In genomic region chr6:130467146-130467545, GRCh38 we compare ENCODE assay signal across 21 cellular contexts.
A peak's percentile ranks its signal among the peaks of the same experiment; 100 is the strongest.
DNase-seq lines count a peak whose midpoint lies in the region; ATAC-seq and TF ChIP-seq lines count a peak whose summit lies in the region.
"Had no signal": no experiment of that assay in that cellular context is flagged by ENCODE, and none has a peak within 500 bp of the region (broad histone marks: within the 10 kb centered on the region; RNA-seq: fewer than 3 reads in every experiment).

No MANE protein-coding gene starts in this region.

- no peaks in the 10 kb centered on the region for H3K27me3 Mint-ChIP-seq in activated CD4-positive, alpha-beta T cell treated with anti-CD3 and anti-CD28 coated beads, Interleukin-2, amount 10 ng/mL, durations not matched to agents 24 days and 14 days
- H3K27me3 Mint-ChIP-seq in activated CD8-positive, alpha-beta T cell treated with anti-CD3 and anti-CD28 coated beads, Interleukin-2, amount 10 ng/mL, durations not matched to agents 7 days and 5 days (ENCODE audit: low read depth): no peaks in the 10 kb centered on the region
- no peaks in the 10 kb centered on the region for H3K27me3 Mint-ChIP-seq in stimulated activated naive CD8-positive, alpha-beta T cell treated with anti-CD3 and anti-CD28 coated beads, Interleukin-15, amount 100 ng/mL, for 72 hours

- POLR2A ChIA-PET in activated CD8-positive, alpha-beta T cell treated with anti-CD3 and anti-CD28 coated beads, Interleukin-2, amount 10 ng/mL, durations not matched to agents 7 days and 5 days (lab: Charles Lee): no interaction called here

- peak; percentile 58 for DNase-seq in activated CD4-positive, alpha-beta T cell treated with anti-CD3 and anti-CD28 coated beads, Interleukin-2, amount 10 ng/mL, durations not matched to agents 24 days and 14 days
- DNase-seq in activated CD4-positive, alpha-beta T cell treated with anti-CD3 and anti-CD28 coated beads, Interleukin-2, amount 50 U/mL, for 48 hours: no peak
- peak; percentile 68 for DNase-seq in activated CD8-positive, alpha-beta T cell treated with anti-CD3 and anti-CD28 coated beads, Interleukin-2, amount 10 ng/mL, durations not matched to agents 7 days and 5 days
- DNase-seq in myocyte (ENCODE audit: low read depth) (peak; percentile 7), ascending aorta (ENCODE audit: low spot score in 2 of 2) (no peak)
- no peak for DNase-seq in stimulated activated naive CD8-positive, alpha-beta T cell treated with anti-CD3 and anti-CD28 coated beads, Interleukin-15, amount 100 ng/mL, for 72 hours
- DNase-seq: Caco-2, EL, KBM-7, MV-4-11, NCI-H187, NCI-H2227 treated with DMSO at 0.1 percent for 48 hours, NCI-H510A treated with DMSO at 0.1 percent for 48 hours, NCI-H774, OCI-M1, Right ventricle myocardium superior had no signal

- H3K36me3 ChIP-seq in ascending aorta: no peaks in the 10 kb centered on the region

- peaks cover 11% of the 10 kb centered on the region for H3K4me1 Mint-ChIP-seq in activated CD4-positive, alpha-beta T cell treated with anti-CD3 and anti-CD28 coated beads, Interleukin-2, amount 10 ng/mL, durations not matched to agents 24 days and 14 days
- H3K4me1 Mint-ChIP-seq in activated CD8-positive, alpha-beta T cell treated with anti-CD3 and anti-CD28 coated beads, Interleukin-2, amount 10 ng/mL, durations not matched to agents 7 days and 5 days (ENCODE audit: low read depth): peaks cover 31% of the 10 kb centered on the region
- H3K4me1 Mint-ChIP-seq in stimulated activated naive CD8-positive, alpha-beta T cell treated with anti-CD3 and anti-CD28 coated beads, Interleukin-15, amount 100 ng/mL, for 72 hours: no peaks in the 10 kb centered on the region
- H3K4me1 Mint-ChIP-seq: CD14-positive monocyte had no signal

- peaks cover 4% of the 10 kb centered on the region for H3K9me3 Mint-ChIP-seq in activated CD4-positive, alpha-beta T cell treated with anti-CD3 and anti-CD28 coated beads, Interleukin-2, amount 10 ng/mL, durations not matched to agents 24 days and 14 days
- H3K9me3 Mint-ChIP-seq in activated CD8-positive, alpha-beta T cell treated with anti-CD3 and anti-CD28 coated beads, Interleukin-2, amount 10 ng/mL, durations not matched to agents 7 days and 5 days (ENCODE audit: insufficient read depth): peaks cover 5% of the 10 kb centered on the region
- peaks cover 0 to 7% of the 10 kb centered on the region in 2 donors for H3K9me3 Mint-ChIP-seq in stimulated activated naive CD8-positive, alpha-beta T cell treated with anti-CD3 and anti-CD28 coated beads, Interleukin-15, amount 100 ng/mL, for 72 hours

- no peak overlapping the region for H3K27ac ChIP-seq in ascending aorta
- H3K27ac ChIP-seq: 22Rv1 had no signal

- CTCF ChIA-PET in activated CD8-positive, alpha-beta T cell treated with anti-CD3 and anti-CD28 coated beads, Interleukin-2, amount 10 ng/mL, durations not matched to agents 7 days and 5 days (lab: Charles Lee): interaction anchor here (0.8 to 1.0 kb wide), 3 partner anchors 52 to 231 kb away, joined by 3 read pairs; no protein-coding TSS in a partner anchor

- H3K27ac Mint-ChIP-seq in activated CD4-positive, alpha-beta T cell treated with anti-CD3 and anti-CD28 coated beads, Interleukin-2, amount 10 ng/mL, durations not matched to agents 24 days and 14 days: no peak overlapping the region
- H3K27ac Mint-ChIP-seq in activated CD8-positive, alpha-beta T cell treated with anti-CD3 and anti-CD28 coated beads, Interleukin-2, amount 10 ng/mL, durations not matched to agents 7 days and 5 days: peak overlapping the region; percentile 47
- H3K27ac Mint-ChIP-seq in stimulated activated naive CD8-positive, alpha-beta T cell treated with anti-CD3 and anti-CD28 coated beads, Interleukin-15, amount 100 ng/mL, for 72 hours: no peak overlapping the region

- peak; percentile 83 for ATAC-seq in activated CD8-positive, alpha-beta T cell treated with anti-CD3 and anti-CD28 coated beads, Interleukin-2, amount 10 ng/mL, durations not matched to agents 7 days and 5 days
- peak; percentile 61 for ATAC-seq in stimulated activated naive CD8-positive, alpha-beta T cell treated with anti-CD3 and anti-CD28 coated beads, Interleukin-15, amount 100 ng/mL, for 72 hours
- ATAC-seq in GM19395 (IDR thresholded peaks at IDR 0.05; ENCODE audit: unreplicated experiment) (no peak), GM19463 (IDR thresholded peaks at IDR 0.05; ENCODE audit: unreplicated experiment) (no peak)
- ATAC-seq: HepG2 had no signal

- no peaks in the 10 kb centered on the region for H3K4me1 ChIP-seq in ascending aorta
- H3K4me1 ChIP-seq: Caco-2 had no signal

- TF ChIP-seq CTCF in ascending aorta (IDR thresholded peaks at IDR 0.05): no peak

- H3K36me3 Mint-ChIP-seq in activated CD4-positive, alpha-beta T cell treated with anti-CD3 and anti-CD28 coated beads, Interleukin-2, amount 10 ng/mL, durations not matched to agents 24 days and 14 days (ENCODE audit: low read depth): no peaks in the 10 kb centered on the region
- H3K36me3 Mint-ChIP-seq in activated CD8-positive, alpha-beta T cell treated with anti-CD3 and anti-CD28 coated beads, Interleukin-2, amount 10 ng/mL, durations not matched to agents 7 days and 5 days (ENCODE audit: low read depth): peaks cover 3% of the 10 kb centered on the region
- H3K36me3 Mint-ChIP-seq: CD14-positive monocyte had no signal

- no peak overlapping the region for H3K4me3 Mint-ChIP-seq in activated CD4-positive, alpha-beta T cell treated with anti-CD3 and anti-CD28 coated beads, Interleukin-2, amount 10 ng/mL, durations not matched to agents 24 days and 14 days
- H3K4me3 Mint-ChIP-seq in activated CD8-positive, alpha-beta T cell treated with anti-CD3 and anti-CD28 coated beads, Interleukin-2, amount 10 ng/mL, durations not matched to agents 7 days and 5 days: no peak overlapping the region
- H3K4me3 Mint-ChIP-seq in stimulated activated naive CD8-positive, alpha-beta T cell treated with anti-CD3 and anti-CD28 coated beads, Interleukin-15, amount 100 ng/mL, for 72 hours: no peak overlapping the region
- H3K4me3 Mint-ChIP-seq: CD14-positive monocyte had no signal

- H3K27me3 ChIP-seq in ascending aorta: no peaks in the 10 kb centered on the region

- H3K4me3 ChIP-seq in ascending aorta: no peak overlapping the region

- intact Hi-C loops in activated CD4-positive, alpha-beta T cell treated with anti-CD3 and anti-CD28 coated beads, Interleukin-2, amount 10 ng/mL, durations not matched to agents 24 days and 14 days (cut with micrococcal nuclease): no loop called here
- intact Hi-C loops in ascending aorta (cut with DNase I): no loop called here

- H3K9me3 ChIP-seq in ascending aorta: no peaks in the 10 kb centered on the region
- H3K9me3 ChIP-seq: Caco-2 had no signal

Comparison
In these comparisons a context has a peak if more than half of its experiments do, and no peak if none do; other contexts are left out.
1. DNase-seq: peak in activated CD4-positive, alpha-beta T cell treated with anti-CD3 and anti-CD28 coated beads, Interleukin-2, amount 10 ng/mL, durations not matched to agents 24 days and 14 days (single experiment), activated CD8-positive, alpha-beta T cell treated with anti-CD3 and anti-CD28 coated beads, Interleukin-2, amount 10 ng/mL, durations not matched to agents 7 days and 5 days (single experiment) and myocyte (single experiment); none in activated CD4-positive, alpha-beta T cell treated with anti-CD3 and anti-CD28 coated beads, Interleukin-2, amount 50 U/mL, for 48 hours (0 of 2), stimulated activated naive CD8-positive, alpha-beta T cell treated with anti-CD3 and anti-CD28 coated beads, Interleukin-15, amount 100 ng/mL, for 72 hours (0 of 2) and ascending aorta (0 of 2).
2. ATAC-seq: peak in activated CD8-positive, alpha-beta T cell treated with anti-CD3 and anti-CD28 coated beads, Interleukin-2, amount 10 ng/mL, durations not matched to agents 7 days and 5 days (single experiment) and stimulated activated naive CD8-positive, alpha-beta T cell treated with anti-CD3 and anti-CD28 coated beads, Interleukin-15, amount 100 ng/mL, for 72 hours (single experiment); none in GM19395 (single experiment) and GM19463 (single experiment).